1 cellular context compared by ENCODE assay signal in the genomic region with DNA sequence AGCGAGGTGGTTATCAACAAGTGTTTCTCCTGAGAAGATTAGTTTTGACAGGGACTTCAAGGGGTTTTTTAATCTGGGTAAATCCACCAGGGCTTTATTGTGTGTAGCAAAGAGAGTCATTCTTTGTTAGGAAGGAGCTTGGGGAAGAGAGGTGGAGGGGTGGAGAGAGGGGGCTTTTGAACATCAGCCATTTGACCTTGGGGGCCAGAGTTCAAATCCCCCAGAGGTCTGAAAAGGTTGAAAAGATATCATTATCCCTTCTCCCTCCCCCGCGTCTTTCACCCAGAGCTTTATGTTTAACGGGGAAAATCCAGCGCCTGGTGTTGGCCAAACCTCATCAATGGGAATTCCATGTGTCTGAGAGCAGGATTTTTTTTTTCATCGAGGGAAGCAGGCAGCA.
TF ChIP-seq lines count a peak whose summit lies in the region.

No MANE protein-coding gene starts in this region.

TF ChIP-seq in GM23338, 12 proteins besides CTCF, POLR2A, EP300 and RAD21 (continued from another document):
- TF ChIP-seq, protein P1, sequence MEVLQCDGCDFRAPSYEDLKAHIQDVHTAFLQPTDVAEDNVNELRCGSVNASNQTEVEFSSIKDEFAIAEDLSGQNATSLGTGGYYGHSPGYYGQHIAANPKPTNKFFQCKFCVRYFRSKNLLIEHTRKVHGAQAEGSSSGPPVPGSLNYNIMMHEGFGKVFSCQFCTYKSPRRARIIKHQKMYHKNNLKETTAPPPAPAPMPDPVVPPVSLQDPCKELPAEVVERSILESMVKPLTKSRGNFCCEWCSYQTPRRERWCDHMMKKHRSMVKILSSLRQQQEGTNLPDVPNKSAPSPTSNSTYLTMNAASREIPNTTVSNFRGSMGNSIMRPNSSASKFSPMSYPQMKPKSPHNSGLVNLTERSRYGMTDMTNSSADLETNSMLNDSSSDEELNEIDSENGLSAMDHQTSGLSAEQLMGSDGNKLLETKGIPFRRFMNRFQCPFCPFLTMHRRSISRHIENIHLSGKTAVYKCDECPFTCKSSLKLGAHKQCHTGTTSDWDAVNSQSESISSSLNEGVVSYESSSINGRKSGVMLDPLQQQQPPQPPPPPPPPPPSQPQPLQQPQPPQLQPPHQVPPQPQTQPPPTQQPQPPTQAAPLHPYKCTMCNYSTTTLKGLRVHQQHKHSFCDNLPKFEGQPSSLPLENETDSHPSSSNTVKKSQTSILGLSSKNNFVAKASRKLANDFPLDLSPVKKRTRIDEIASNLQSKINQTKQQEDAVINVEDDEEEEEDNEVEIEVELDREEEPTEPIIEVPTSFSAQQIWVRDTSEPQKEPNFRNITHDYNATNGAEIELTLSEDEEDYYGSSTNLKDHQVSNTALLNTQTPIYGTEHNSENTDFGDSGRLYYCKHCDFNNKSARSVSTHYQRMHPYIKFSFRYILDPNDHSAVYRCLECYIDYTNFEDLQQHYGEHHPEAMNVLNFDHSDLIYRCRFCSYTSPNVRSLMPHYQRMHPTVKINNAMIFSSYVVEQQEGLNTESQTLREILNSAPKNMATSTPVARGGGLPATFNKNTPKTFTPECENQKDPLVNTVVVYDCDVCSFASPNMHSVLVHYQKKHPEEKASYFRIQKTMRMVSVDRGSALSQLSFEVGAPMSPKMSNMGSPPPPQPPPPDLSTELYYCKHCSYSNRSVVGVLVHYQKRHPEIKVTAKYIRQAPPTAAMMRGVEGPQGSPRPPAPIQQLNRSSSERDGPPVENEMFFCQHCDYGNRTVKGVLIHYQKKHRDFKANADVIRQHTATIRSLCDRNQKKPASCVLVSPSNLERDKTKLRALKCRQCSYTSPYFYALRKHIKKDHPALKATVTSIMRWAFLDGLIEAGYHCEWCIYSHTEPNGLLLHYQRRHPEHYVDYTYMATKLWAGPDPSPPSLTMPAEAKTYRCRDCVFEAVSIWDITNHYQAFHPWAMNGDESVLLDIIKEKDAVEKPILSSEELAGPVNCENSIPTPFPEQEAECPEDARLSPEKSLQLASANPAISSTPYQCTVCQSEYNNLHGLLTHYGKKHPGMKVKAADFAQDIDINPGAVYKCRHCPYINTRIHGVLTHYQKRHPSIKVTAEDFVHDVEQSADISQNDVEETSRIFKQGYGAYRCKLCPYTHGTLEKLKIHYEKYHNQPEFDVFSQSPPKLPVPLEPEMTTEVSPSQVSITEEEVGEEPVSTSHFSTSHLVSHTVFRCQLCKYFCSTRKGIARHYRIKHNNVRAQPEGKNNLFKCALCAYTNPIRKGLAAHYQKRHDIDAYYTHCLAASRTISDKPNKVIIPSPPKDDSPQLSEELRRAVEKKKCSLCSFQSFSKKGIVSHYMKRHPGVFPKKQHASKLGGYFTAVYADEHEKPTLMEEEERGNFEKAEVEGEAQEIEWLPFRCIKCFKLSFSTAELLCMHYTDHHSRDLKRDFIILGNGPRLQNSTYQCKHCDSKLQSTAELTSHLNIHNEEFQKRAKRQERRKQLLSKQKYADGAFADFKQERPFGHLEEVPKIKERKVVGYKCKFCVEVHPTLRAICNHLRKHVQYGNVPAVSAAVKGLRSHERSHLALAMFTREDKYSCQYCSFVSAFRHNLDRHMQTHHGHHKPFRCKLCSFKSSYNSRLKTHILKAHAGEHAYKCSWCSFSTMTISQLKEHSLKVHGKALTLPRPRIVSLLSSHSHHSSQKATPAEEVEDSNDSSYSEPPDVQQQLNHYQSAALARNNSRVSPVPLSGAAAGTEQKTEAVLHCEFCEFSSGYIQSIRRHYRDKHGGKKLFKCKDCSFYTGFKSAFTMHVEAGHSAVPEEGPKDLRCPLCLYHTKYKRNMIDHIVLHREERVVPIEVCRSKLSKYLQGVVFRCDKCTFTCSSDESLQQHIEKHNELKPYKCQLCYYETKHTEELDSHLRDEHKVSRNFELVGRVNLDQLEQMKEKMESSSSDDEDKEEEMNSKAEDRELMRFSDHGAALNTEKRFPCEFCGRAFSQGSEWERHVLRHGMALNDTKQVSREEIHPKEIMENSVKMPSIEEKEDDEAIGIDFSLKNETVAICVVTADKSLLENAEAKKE (CRISPR knock-in tag; IDR thresholded peaks at IDR 0.05), result no peak
- TF ChIP-seq ZNF331 (CRISPR knock-in tag; IDR thresholded peaks at IDR 0.05; ENCODE audit: low read depth) (no peak), STAT1 (IDR thresholded peaks at IDR 0.05; ENCODE audit: unreplicated experiment) (no peak), JUNB (IDR thresholded peaks at IDR 0.05; ENCODE audit: unreplicated experiment) (no peak), POLR2AphosphoS5 (IDR thresholded peaks at IDR 0.05; ENCODE audit: low read depth) (no peak), ZNF114 (CRISPR knock-in tag; IDR thresholded peaks at IDR 0.05) (no peak), NANOG (IDR thresholded peaks at IDR 0.05; ENCODE audit: borderline replicate concordance) (no peak), EZH2 (IDR thresholded peaks at IDR 0.05; ENCODE audit: low read depth, unreplicated experiment) (no peak), CREB1 (CRISPR knock-in tag; IDR thresholded peaks at IDR 0.05; ENCODE audit: low read depth) (no peak)
- TF ChIP-seq, protein P2, sequence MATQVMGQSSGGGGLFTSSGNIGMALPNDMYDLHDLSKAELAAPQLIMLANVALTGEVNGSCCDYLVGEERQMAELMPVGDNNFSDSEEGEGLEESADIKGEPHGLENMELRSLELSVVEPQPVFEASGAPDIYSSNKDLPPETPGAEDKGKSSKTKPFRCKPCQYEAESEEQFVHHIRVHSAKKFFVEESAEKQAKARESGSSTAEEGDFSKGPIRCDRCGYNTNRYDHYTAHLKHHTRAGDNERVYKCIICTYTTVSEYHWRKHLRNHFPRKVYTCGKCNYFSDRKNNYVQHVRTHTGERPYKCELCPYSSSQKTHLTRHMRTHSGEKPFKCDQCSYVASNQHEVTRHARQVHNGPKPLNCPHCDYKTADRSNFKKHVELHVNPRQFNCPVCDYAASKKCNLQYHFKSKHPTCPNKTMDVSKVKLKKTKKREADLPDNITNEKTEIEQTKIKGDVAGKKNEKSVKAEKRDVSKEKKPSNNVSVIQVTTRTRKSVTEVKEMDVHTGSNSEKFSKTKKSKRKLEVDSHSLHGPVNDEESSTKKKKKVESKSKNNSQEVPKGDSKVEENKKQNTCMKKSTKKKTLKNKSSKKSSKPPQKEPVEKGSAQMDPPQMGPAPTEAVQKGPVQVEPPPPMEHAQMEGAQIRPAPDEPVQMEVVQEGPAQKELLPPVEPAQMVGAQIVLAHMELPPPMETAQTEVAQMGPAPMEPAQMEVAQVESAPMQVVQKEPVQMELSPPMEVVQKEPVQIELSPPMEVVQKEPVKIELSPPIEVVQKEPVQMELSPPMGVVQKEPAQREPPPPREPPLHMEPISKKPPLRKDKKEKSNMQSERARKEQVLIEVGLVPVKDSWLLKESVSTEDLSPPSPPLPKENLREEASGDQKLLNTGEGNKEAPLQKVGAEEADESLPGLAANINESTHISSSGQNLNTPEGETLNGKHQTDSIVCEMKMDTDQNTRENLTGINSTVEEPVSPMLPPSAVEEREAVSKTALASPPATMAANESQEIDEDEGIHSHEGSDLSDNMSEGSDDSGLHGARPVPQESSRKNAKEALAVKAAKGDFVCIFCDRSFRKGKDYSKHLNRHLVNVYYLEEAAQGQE (IDR thresholded peaks at IDR 0.05; ENCODE audit: unreplicated experiment), result no peak
- TF ChIP-seq, protein P3, sequence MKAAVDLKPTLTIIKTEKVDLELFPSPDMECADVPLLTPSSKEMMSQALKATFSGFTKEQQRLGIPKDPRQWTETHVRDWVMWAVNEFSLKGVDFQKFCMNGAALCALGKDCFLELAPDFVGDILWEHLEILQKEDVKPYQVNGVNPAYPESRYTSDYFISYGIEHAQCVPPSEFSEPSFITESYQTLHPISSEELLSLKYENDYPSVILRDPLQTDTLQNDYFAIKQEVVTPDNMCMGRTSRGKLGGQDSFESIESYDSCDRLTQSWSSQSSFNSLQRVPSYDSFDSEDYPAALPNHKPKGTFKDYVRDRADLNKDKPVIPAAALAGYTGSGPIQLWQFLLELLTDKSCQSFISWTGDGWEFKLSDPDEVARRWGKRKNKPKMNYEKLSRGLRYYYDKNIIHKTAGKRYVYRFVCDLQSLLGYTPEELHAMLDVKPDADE (IDR thresholded peaks at IDR 0.05), result no peak
